In genomic region chr10:70493660-70494234, GRCh38 we compare ENCODE assay signal across 9 cellular contexts. TPM values are rescaled to one million over a fixed set of nuclear protein-coding genes. Genes with fewer than 3 reads are reported as not detected.
DNase-seq lines count a peak whose midpoint lies in the region; ATAC-seq and TF ChIP-seq lines count a peak whose summit lies in the region.
"Had no signal": no experiment of that assay in that cellular context is flagged by ENCODE, and none has a peak within 500 bp of the region (broad histone marks: within the 10 kb centered on the region; RNA-seq: fewer than 3 reads in every experiment).

No MANE protein-coding gene starts in this region.

- H3K36me3 ChIP-seq in heart right ventricle (peaks cover 0 to 5% (median 0%) of the 10 kb centered on the region in 9 donors), right atrium auricular region (no peaks in the 10 kb centered on the region), spleen (no peaks in the 10 kb centered on the region), prostate gland (no peaks in the 10 kb centered on the region), MG63 (no peaks in the 10 kb centered on the region)

- no peaks in the 10 kb centered on the region for H3K36me3 Mint-ChIP-seq in activated B cell treated with CpG ODN at 0.5 μM for 24 hours (ENCODE audit: low read depth)

- H3K4me1 ChIP-seq in heart right ventricle (peaks cover 0 to 64% (median 37%) of the 10 kb centered on the region in 9 donors), right atrium auricular region (peaks cover 0 to 25% of the 10 kb centered on the region in 2 donors), spleen (peaks cover 44 to 100% (median 78%) of the 10 kb centered on the region in 6 donors), prostate gland (replicated peaks) (no peaks in the 10 kb centered on the region)

- POLR2A ChIA-PET in activated B cell treated with CpG ODN at 0.5 μM for 24 hours (lab: Charles Lee), result interaction anchor here (1.3 to 2.8 kb wide), 5 partner anchors 10 to 20 kb away, joined by 4 to 19 read pairs (median 8); partner anchors contain the start of gene PALD1

- H3K9me3 ChIP-seq in heart right ventricle (no peaks in the 10 kb centered on the region), right atrium auricular region (no peaks in the 10 kb centered on the region), spleen (no peaks in the 10 kb centered on the region), prostate gland (no peaks in the 10 kb centered on the region), MG63 (no peaks in the 10 kb centered on the region)

- H3K27ac ChIP-seq in heart right ventricle, result peak overlapping the region in 6 of 10 donors; percentile 16 to 64 (median 50)
- H3K27ac ChIP-seq in right atrium auricular region, result no peak overlapping the region
- peak overlapping the region; percentile 59 to 77 (median 74) for H3K27ac ChIP-seq in spleen
- H3K27ac ChIP-seq in prostate gland, result no peak overlapping the region

- H3K4me1 Mint-ChIP-seq in activated B cell treated with CpG ODN at 0.5 μM for 24 hours, result peaks cover 77% of the 10 kb centered on the region

- H3K27me3 ChIP-seq in heart right ventricle (no peaks in the 10 kb centered on the region), right atrium auricular region (no peaks in the 10 kb centered on the region), spleen (replicated peaks in 1 of 7) (no peaks in the 10 kb centered on the region), prostate gland (replicated peaks; ENCODE audit: insufficient read depth) (no peaks in the 10 kb centered on the region), MG63 (no peaks in the 10 kb centered on the region)

- H3K4me3 Mint-ChIP-seq in activated B cell treated with CpG ODN at 0.5 μM for 24 hours, result peak overlapping the region; percentile 71
- H3K4me3 Mint-ChIP-seq: CD4-positive, CD25-positive, alpha-beta regulatory T cell had no signal

- no peaks in the 10 kb centered on the region for H3K27me3 Mint-ChIP-seq in activated B cell treated with CpG ODN at 0.5 μM for 24 hours

- TF ChIP-seq CTCF in heart right ventricle (IDR thresholded peaks at IDR 0.05) (no peak), right atrium auricular region (IDR thresholded peaks at IDR 0.05) (no peak), activated B cell treated with CpG ODN at 0.5 μM for 24 hours (IDR thresholded peaks at IDR 0.05) (no peak), spleen (IDR thresholded peaks at IDR 0.05 in 8 of 11, conservative IDR thresholded peaks at IDR 0.05 in 3 of 11) (no peak), prostate gland (IDR thresholded peaks at IDR 0.05) (no peak)

- H3K4me3 ChIP-seq in heart right ventricle (no peak overlapping the region), right atrium auricular region (no peak overlapping the region), spleen (peak overlapping the region in 1 of 8 donors; percentile 30), prostate gland (no peak overlapping the region), MG63 (no peak overlapping the region)

- CTCF ChIA-PET in activated B cell treated with CpG ODN at 0.5 μM for 24 hours (lab: Charles Lee), result interaction anchor here (2.3 to 3.4 kb wide), 2 partner anchors 15 to 32 kb away, joined by 10 to 11 read pairs; no protein-coding TSS in a partner anchor

- intact Hi-C loops in heart right ventricle (cut with DNase I) (no loop called here), activated B cell treated with CpG ODN at 0.5 μM for 24 hours (cut with micrococcal nuclease) (loop anchor here (1.0 to 5.0 kb wide), 6 partner anchors 15 to 346 kb away; partner anchors contain the start of genes EIF4EBP2, PALD1, SGPL1 and TYSND1), spleen (cut with DNase I; ENCODE audit: low total_unique reads) (no loop called here), prostate gland (cut with DNase I) (no loop called here)

- no peak for TF ChIP-seq POLR2A in spleen (IDR thresholded peaks at IDR 0.05)
- TF ChIP-seq POLR2A in prostate gland (IDR thresholded peaks at IDR 0.05), result no peak

- ATAC-seq in heart right ventricle (peak in 6 of 8 donors; percentile 18 to 76 (median 54)), HG03108 (IDR thresholded peaks at IDR 0.05; ENCODE audit: unreplicated experiment) (peak; percentile 70), activated B cell treated with CpG ODN at 0.5 μM for 24 hours (ENCODE audit: low read depth) (peak; percentile 74)

- 70 to 75% methylated on average over 9 of the region's 9 CpGs for WGBS in heart right ventricle, 2 donors
- WGBS in spleen, 5 donors, result 29 to 43% (median 38%) methylated on average over 9 of the region's 9 CpGs
- 66% methylated on average over 9 of the region's 9 CpGs for WGBS in prostate gland

- H3K9me3 Mint-ChIP-seq in activated B cell treated with CpG ODN at 0.5 μM for 24 hours, result no peaks in the 10 kb centered on the region
- H3K9me3 Mint-ChIP-seq: CD4-positive, CD25-positive, alpha-beta regulatory T cell had no signal

- peak overlapping the region; percentile 91 for H3K27ac Mint-ChIP-seq in activated B cell treated with CpG ODN at 0.5 μM for 24 hours

- DNase-seq in heart right ventricle (peak in 1 of 2 donors; percentile 63), right atrium auricular region (ENCODE audit: low spot score) (no peak), activated B cell treated with CpG ODN at 0.5 μM for 24 hours (peak; percentile 55), spleen (peak; percentile 88), prostate gland (ENCODE audit: low spot score) (no peak), SHP77 treated with DMSO at 0.1 percent for 48 hours (lab: John Stamatoyannopoulos, UW) (no peak), MG63 (no peak)
- DNase-seq: CD4-positive, CD25-positive, alpha-beta regulatory T cell had no signal

RNA-seq across cellular contexts. Expression of gene PALD1, which starts 15.2 kb away (rescaled TPM):
- 10 to 100 TPM in 1 of 10 donors, 1 to 10 TPM in 9; 4.8 to 10.3 (median 6.1) TPM for total RNA-seq in heart right ventricle
- polyA plus RNA-seq in heart right ventricle, result 1 to 10 TPM; 4.1 to 5.6 TPM
- total RNA-seq in right atrium auricular region, result 1 to 10 TPM; 4.9 to 8.5 TPM
- 2.4 and 3.3 TPM in 2 replicates for total RNA-seq in activated B cell treated with CpG ODN at 0.5 μM for 24 hours
- 10 to 100 TPM in 6 of 7 donors, 1 to 10 TPM in 1; 8.5 to 27.8 (median 20.5) TPM for total RNA-seq in spleen
- polyA plus RNA-seq in spleen, result 10 to 100 TPM in 2 of 3 donors, 1 to 10 TPM in 1; 7.7 to 19.7 (median 16.8) TPM
- 10 to 100 TPM in 1 of 2 donors, 1 to 10 TPM in 1; 6.6 to 12.4 TPM for total RNA-seq in prostate gland
- total RNA-seq in MG63 (2014; rRNA removed; shearing (Covaris generic); ENCODE audit: low replicate concordance), result 5.3 and 7.8 TPM in 2 replicates
- total RNA-seq: CD4-positive, CD25-positive, alpha-beta regulatory T cell had no signal
- polyA plus RNA-seq: CD4-positive, CD25-positive, alpha-beta regulatory T cell had no signal

RNA-seq across cellular contexts. Expression of gene NODAL, which starts 52.3 kb away (rescaled TPM):
- under 1 TPM in 1 of 10 donors, not detected in 9; 0.29 TPM for total RNA-seq in heart right ventricle
- polyA plus RNA-seq in heart right ventricle, result under 1 TPM in 1 of 2 donors, not detected in 1; 0.04 TPM
- not detected for total RNA-seq in right atrium auricular region
- not detected in 2 replicates for total RNA-seq in activated B cell treated with CpG ODN at 0.5 μM for 24 hours
- not detected for total RNA-seq in spleen
- not detected for polyA plus RNA-seq in spleen
- not detected for total RNA-seq in prostate gland
- total RNA-seq in MG63 (2014; rRNA removed; shearing (Covaris generic); ENCODE audit: low replicate concordance), result not detected in 2 replicates
- total RNA-seq: CD4-positive, CD25-positive, alpha-beta regulatory T cell had no signal

Comparison
In these comparisons a context has a peak if more than half of its experiments do, and no peak if none do; other contexts are left out.
1. H3K27ac ChIP-seq: peak in heart right ventricle (6 of 10) and spleen (8 of 8); none in right atrium auricular region (0 of 2) and prostate gland (0 of 2).
2. DNase-seq: peak in activated B cell treated with CpG ODN at 0.5 μM for 24 hours (single experiment) and spleen (single experiment); none in right atrium auricular region (single experiment), prostate gland (single experiment), SHP77 treated with DMSO at 0.1 percent for 48 hours (single experiment) and MG63 (single experiment).
3. Peak in every context shown above with its lines, with median percentiles within 50 percentile points of each other: ATAC-seq.